Comparison of ENCODE assay signal across 26 cellular contexts in the genomic region with DNA sequence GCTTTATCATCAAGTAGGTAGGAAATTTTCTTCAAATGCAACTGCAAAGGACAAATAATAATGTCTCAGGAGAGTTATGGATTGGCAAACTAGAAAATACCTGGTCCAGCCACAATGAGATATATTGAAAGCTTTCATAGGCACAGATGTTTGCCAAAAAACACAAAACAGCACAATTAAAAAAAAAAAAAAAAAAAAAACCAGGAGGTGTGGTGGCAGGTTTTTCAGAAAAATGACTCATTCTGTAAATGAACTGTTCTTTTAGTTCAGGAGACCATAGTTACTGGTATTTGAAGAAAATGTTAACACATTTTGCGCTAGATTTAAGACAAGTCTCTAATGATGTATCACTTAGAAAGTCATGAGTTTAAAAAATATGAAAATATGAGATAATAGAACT. TPM values are rescaled to one million over a fixed set of nuclear protein-coding genes. Genes with fewer than 3 reads are reported as not detected.
"Had no signal": no experiment of that assay in that cellular context is flagged by ENCODE, and none has a peak within 500 bp of the region (broad histone marks: within the 10 kb centered on the region; RNA-seq: fewer than 3 reads in every experiment).

No MANE protein-coding gene starts in this region.

- H3K9me3 ChIP-seq: adrenal gland, gastrocnemius medialis, left lung, lower lobe of right lung, pancreas, prostate gland had no signal

- H3K4me1 Mint-ChIP-seq: activated naive CD8-positive, alpha-beta T cell treated with anti-CD3 and anti-CD28 coated beads for 36 hours; natural killer cell; stimulated activated effector memory CD8-positive, alpha-beta T cell treated with anti-CD3 and anti-CD28 coated beads, Interleukin-12 subunit alpha, Interleukin-12 subunit beta, amount 100 ng/mL, for 72 hours had no signal

- H3K9me3 Mint-ChIP-seq: activated CD8-positive, alpha-beta T cell treated with anti-CD3 and anti-CD28 coated beads for 36 hours; activated naive CD4-positive, alpha-beta T cell treated with anti-CD3 and anti-CD28 coated beads for 36 hours; activated naive CD8-positive, alpha-beta T cell treated with anti-CD3 and anti-CD28 coated beads for 36 hours; activated T-cell treated with anti-CD3 and anti-CD28 coated beads, Interleukin-2, amount 50 U/mL, for 72 hours; stimulated activated effector memory CD8-positive, alpha-beta T cell treated with anti-CD3 and anti-CD28 coated beads, Interleukin-12 subunit alpha, Interleukin-12 subunit beta, amount 100 ng/mL, for 72 hours; stimulated activated naive CD8-positive, alpha-beta T cell treated with anti-CD3 and anti-CD28 coated beads, Interleukin-15, Interleukin-2, amounts not matched to agents 100 ng/mL and 50 ng/mL, for 24 hours had no signal

- DNase-seq: activated CD4-positive, alpha-beta T cell treated with anti-CD3 and anti-CD28 coated beads for 1 hour; activated CD4-positive, alpha-beta T cell treated with anti-CD3 and anti-CD28 coated beads, Interleukin-2, amount 50 U/mL, for 1 hour; activated CD8-positive, alpha-beta T cell treated with anti-CD3 and anti-CD28 coated beads for 36 hours; activated naive CD4-positive, alpha-beta T cell treated with anti-CD3 and anti-CD28 coated beads for 36 hours; activated naive CD8-positive, alpha-beta T cell treated with anti-CD3 and anti-CD28 coated beads for 36 hours; activated T-cell treated with anti-CD3 and anti-CD28 coated beads for 4 hours; activated T-cell treated with anti-CD3 and anti-CD28 coated beads, Interleukin-2, amount 50 U/mL, for 72 hours; aorta; effector memory CD4-positive, alpha-beta T cell; gastrocnemius medialis; glutamatergic neuron; left lung; lower lobe of right lung; mesenchymal stem cell; natural killer cell; pancreas; small intestine; stimulated activated CD4-positive, alpha-beta T cell treated with anti-CD3 and anti-CD28 coated beads, Interleukin-4, amount 100 ng/mL, for 24 hours; substantia nigra; T-helper 9 cell had no signal

- H3K36me3 Mint-ChIP-seq: activated naive CD8-positive, alpha-beta T cell treated with anti-CD3 and anti-CD28 coated beads for 36 hours; natural killer cell; stimulated activated effector memory CD8-positive, alpha-beta T cell treated with anti-CD3 and anti-CD28 coated beads, Interleukin-12 subunit alpha, Interleukin-12 subunit beta, amount 100 ng/mL, for 72 hours had no signal

- ATAC-seq: activated CD8-positive, alpha-beta T cell treated with anti-CD3 and anti-CD28 coated beads for 36 hours; activated T-cell treated with anti-CD3 and anti-CD28 coated beads, Interleukin-2, amount 50 U/mL, for 72 hours; gastrocnemius medialis; natural killer cell; pancreas; sciatic nerve; stimulated activated effector memory CD8-positive, alpha-beta T cell treated with anti-CD3 and anti-CD28 coated beads, Interleukin-12 subunit alpha, Interleukin-12 subunit beta, amount 100 ng/mL, for 72 hours had no signal

- H3K36me3 ChIP-seq: adrenal gland, gastrocnemius medialis, left lung, lower lobe of right lung, pancreas, prostate gland had no signal

- H3K27ac ChIP-seq: adrenal gland, gastrocnemius medialis, lower lobe of right lung, pancreas, prostate gland had no signal

- H3K4me3 ChIP-seq: adrenal gland, gastrocnemius medialis, left lung, pancreas, prostate gland had no signal

- H3K4me1 ChIP-seq: adrenal gland, left lung, pancreas, prostate gland had no signal

- H3K27ac Mint-ChIP-seq: activated CD8-positive, alpha-beta T cell treated with anti-CD3 and anti-CD28 coated beads for 36 hours; activated naive CD4-positive, alpha-beta T cell treated with anti-CD3 and anti-CD28 coated beads for 36 hours; activated naive CD8-positive, alpha-beta T cell treated with anti-CD3 and anti-CD28 coated beads for 36 hours; activated T-cell treated with anti-CD3 and anti-CD28 coated beads, Interleukin-2, amount 50 U/mL, for 72 hours; natural killer cell; stimulated activated effector memory CD8-positive, alpha-beta T cell treated with anti-CD3 and anti-CD28 coated beads, Interleukin-12 subunit alpha, Interleukin-12 subunit beta, amount 100 ng/mL, for 72 hours; stimulated activated naive CD8-positive, alpha-beta T cell treated with anti-CD3 and anti-CD28 coated beads, Interleukin-15, Interleukin-2, amounts not matched to agents 100 ng/mL and 50 ng/mL, for 24 hours had no signal

- H3K27me3 ChIP-seq: adrenal gland, gastrocnemius medialis, left lung had no signal

- H3K27me3 Mint-ChIP-seq: type B pancreatic cell had no signal

- H3K4me3 Mint-ChIP-seq: activated CD8-positive, alpha-beta T cell treated with anti-CD3 and anti-CD28 coated beads for 36 hours; activated naive CD4-positive, alpha-beta T cell treated with anti-CD3 and anti-CD28 coated beads for 36 hours; activated naive CD8-positive, alpha-beta T cell treated with anti-CD3 and anti-CD28 coated beads for 36 hours; activated T-cell treated with anti-CD3 and anti-CD28 coated beads, Interleukin-2, amount 50 U/mL, for 72 hours; natural killer cell; stimulated activated effector memory CD8-positive, alpha-beta T cell treated with anti-CD3 and anti-CD28 coated beads, Interleukin-12 subunit alpha, Interleukin-12 subunit beta, amount 100 ng/mL, for 72 hours; stimulated activated naive CD8-positive, alpha-beta T cell treated with anti-CD3 and anti-CD28 coated beads, Interleukin-15, Interleukin-2, amounts not matched to agents 100 ng/mL and 50 ng/mL, for 24 hours had no signal

RNA-seq across cellular contexts. Expression of a gene that starts 55.0 kb away (rescaled TPM):
- total RNA-seq: activated CD8-positive, alpha-beta T cell treated with anti-CD3 and anti-CD28 coated beads for 36 hours had no signal
